9 cellular contexts compared by ENCODE assay signal in genomic region chr17:78325076-78325712, GRCh38. TPM values are rescaled to one million over a fixed set of nuclear protein-coding genes. Genes with fewer than 3 reads are reported as not detected.
A peak's percentile ranks its signal among the peaks of the same experiment; 100 is the strongest.
DNase-seq lines count a peak whose midpoint lies in the region; ATAC-seq, FAIRE-seq and TF ChIP-seq lines count a peak whose summit lies in the region.
"Had no signal": no experiment of that assay in that cellular context is flagged by ENCODE, and none has a peak within 500 bp of the region (broad histone marks: within the 10 kb centered on the region; RNA-seq: fewer than 3 reads in every experiment).

No MANE protein-coding gene starts in this region.

- H3K18ac ChIP-seq in H1 (ENCODE audit: extremely low read depth, low read length), result peak overlapping the region; percentile 34

- H3K4me3 ChIP-seq in H1 (ENCODE audit: extremely low read depth in 1 of 4, insufficient read depth in 2 of 4, low read depth in 3 of 4, low read length in 4 of 4) (no peak overlapping the region), muscle layer of colon (ENCODE audit: low read depth in 1 of 2, low read length in 2 of 2) (peak overlapping the region; percentile 18 to 50), uterus (no peak overlapping the region), MG63 (no peak overlapping the region)

- H3K27ac ChIP-seq in H1 (ENCODE audit: low read depth, low read length), result no peak overlapping the region
- H3K27ac ChIP-seq in muscle layer of colon (ENCODE audit: low read depth, low read length), result peak overlapping the region; percentile 92
- peak overlapping the region; percentile 80 to 86 for H3K27ac ChIP-seq in uterus

- no peaks in the 10 kb centered on the region for H3K79me1 ChIP-seq in H1 (ENCODE audit: low read depth, low read length)

- H3K27me3 Mint-ChIP-seq in activated naive CD4-positive, alpha-beta T cell treated with anti-CD3 and anti-CD28 coated beads, Interleukin-2, amount 50 U/mL, for 24 hours, result no peaks in the 10 kb centered on the region
- no peaks in the 10 kb centered on the region for H3K27me3 Mint-ChIP-seq in activated T-cell treated with anti-CD3 and anti-CD28 coated beads, Interleukin-2, amount 50 U/mL, for 4 hours (ENCODE audit: low read depth)

- H2BK120ac ChIP-seq in H1 (replicated peaks; ENCODE audit: low read depth, low read length), result peak overlapping the region; percentile 10

- no peaks in the 10 kb centered on the region for H4K20me1 ChIP-seq in H1 (replicated peaks in 1 of 2; ENCODE audit: control insufficient read depth in 1 of 2, insufficient read depth in 2 of 2, low read length in 2 of 2)

- no peak overlapping the region for H2AFZ ChIP-seq in H1 (ENCODE audit: low read length)

- TF ChIP-seq POLR2A in H1 (IDR thresholded peaks at IDR 0.05; ENCODE audit: control extremely low read depth in 1 of 2, low read depth in 2 of 2, low read length in 2 of 2) (no peak), uterus (IDR thresholded peaks at IDR 0.05) (no peak)

- no peak for ATAC-seq in activated T-cell treated with anti-CD3 and anti-CD28 coated beads, Interleukin-2, amount 50 U/mL, for 4 hours

- peaks cover 2% of the 10 kb centered on the region; the same call in 1 of the 2 replicates for H3K23me2 ChIP-seq in H1 (ENCODE audit: low read depth, low read length)

- H3K4me1 ChIP-seq in H1 (replicated peaks in 1 of 4; ENCODE audit: control insufficient read depth in 3 of 4, insufficient read depth in 4 of 4, low read length in 3 of 4) (peaks cover 0 to 26% (median 19%) of the 10 kb centered on the region in 4 experiments; a peak in 6 of 7 replicates), muscle layer of colon (ENCODE audit: insufficient read depth, low read length) (peaks cover 33% of the 10 kb centered on the region), uterus (peaks cover 0 to 19% of the 10 kb centered on the region in 2 donors)

- peak overlapping the region; percentile 71; the same call in 1 of the 2 replicates for H2BK12ac ChIP-seq in H1 (ENCODE audit: low read depth, low read length)

- H2BK15ac ChIP-seq in H1 (ENCODE audit: low read length), result peak overlapping the region; percentile 4; the same call in 1 of the 2 replicates

- no peak overlapping the region; the same call in 1 of the 2 replicates for H2BK5ac ChIP-seq in H1 (ENCODE audit: low read depth, low read length)

- peaks cover 0 to 2% (median 0%) of the 10 kb centered on the region in 4 experiments; a peak in 1 of 7 replicates for H3K27me3 ChIP-seq in H1 (replicated peaks in 1 of 4; ENCODE audit: control insufficient read depth in 3 of 4, extremely low read depth in 1 of 4, insufficient read depth in 3 of 4, low read length in 3 of 4)
- no peaks in the 10 kb centered on the region for H3K27me3 ChIP-seq in muscle layer of colon (ENCODE audit: control insufficient read depth in 1 of 2, insufficient read depth in 2 of 2, low read length in 2 of 2)
- H3K27me3 ChIP-seq in uterus, result no peaks in the 10 kb centered on the region
- no peaks in the 10 kb centered on the region for H3K27me3 ChIP-seq in MG63
- H3K27me3 ChIP-seq: BE2C had no signal

- peaks cover 25% of the 10 kb centered on the region for H3K4me1 Mint-ChIP-seq in activated naive CD4-positive, alpha-beta T cell treated with anti-CD3 and anti-CD28 coated beads, Interleukin-2, amount 50 U/mL, for 24 hours
- H3K4me1 Mint-ChIP-seq in activated T-cell treated with anti-CD3 and anti-CD28 coated beads, Interleukin-2, amount 50 U/mL, for 4 hours (ENCODE audit: low read depth), result peaks cover 20% of the 10 kb centered on the region

- DNase-seq in activated naive CD4-positive, alpha-beta T cell (lab: John Stamatoyannopoulos, UW), result no peak
- DNase-seq in H1 (ENCODE audit: low read depth in 1 of 2, low spot score in 2 of 2) (no peak), uterus (peak in 1 of 2 donors; percentile 58), MG63 (no peak), HuH-7 (ENCODE audit: low spot score) (no peak)
- no peak for DNase-seq in activated T-cell treated with anti-CD3 and anti-CD28 coated beads, Interleukin-2, amount 50 U/mL, for 4 hours
- DNase-seq: BE2C had no signal

- peak overlapping the region; percentile 67; the same call in 1 of the 2 replicates for H2BK20ac ChIP-seq in H1 (ENCODE audit: low read length)

- no peak overlapping the region; a peak in 1 of 7 replicates for H3K9ac ChIP-seq in H1 (replicated peaks in 1 of 4; ENCODE audit: extremely low read depth in 1 of 4, low read depth in 3 of 4, low read length in 3 of 4)
- peak overlapping the region; percentile 44 for H3K9ac ChIP-seq in muscle layer of colon (ENCODE audit: low read length)

- H3K36me3 Mint-ChIP-seq in activated naive CD4-positive, alpha-beta T cell treated with anti-CD3 and anti-CD28 coated beads, Interleukin-2, amount 50 U/mL, for 24 hours, result no peaks in the 10 kb centered on the region
- H3K36me3 Mint-ChIP-seq in activated T-cell treated with anti-CD3 and anti-CD28 coated beads, Interleukin-2, amount 50 U/mL, for 4 hours (ENCODE audit: insufficient read depth), result no peaks in the 10 kb centered on the region

- no peaks in the 10 kb centered on the region for H3K9me3 Mint-ChIP-seq in activated naive CD4-positive, alpha-beta T cell treated with anti-CD3 and anti-CD28 coated beads, Interleukin-2, amount 50 U/mL, for 24 hours
- H3K9me3 Mint-ChIP-seq in activated T-cell treated with anti-CD3 and anti-CD28 coated beads, Interleukin-2, amount 50 U/mL, for 4 hours, result no peaks in the 10 kb centered on the region

- H3K9me3 ChIP-seq in H1 (ENCODE audit: insufficient read depth in 2 of 2, low read depth in 1 of 2, low read length in 1 of 2), result no peaks in the 10 kb centered on the region
- H3K9me3 ChIP-seq in muscle layer of colon (ENCODE audit: low read length), result no peaks in the 10 kb centered on the region
- no peaks in the 10 kb centered on the region for H3K9me3 ChIP-seq in uterus
- H3K9me3 ChIP-seq in MG63, result no peaks in the 10 kb centered on the region
- H3K9me3 ChIP-seq: BE2C had no signal

- CTCF ChIA-PET in H1 (lab: Charles Lee; ENCODE audit: partially characterized antibody), result interaction anchor here (0.8 to 3.3 kb wide), 7 partner anchors 11 to 96 kb away, joined by 3 to 24 read pairs (median 4); no protein-coding TSS in a partner anchor

- no peak for TF ChIP-seq RAD21 in H1 (IDR thresholded peaks at IDR 0.05 in 1 of 2, conservative IDR thresholded peaks at IDR 0.05 in 1 of 2; ENCODE audit: low read depth in 2 of 2, low read length in 2 of 2)

- H3K4me2 ChIP-seq in H1 (ENCODE audit: insufficient read depth in 1 of 2, low read depth in 2 of 2, low read length in 2 of 2), result peak overlapping the region; percentile 30 to 36; a peak in 2 of 4 replicates

- TF ChIP-seq CTCF in H1 (IDR thresholded peaks at IDR 0.05; ENCODE audit: control extremely low read depth in 1 of 3, insufficient read depth in 1 of 3, low read depth in 1 of 3, low read length in 3 of 3), result no peak
- no peak for TF ChIP-seq CTCF in uterus (IDR thresholded peaks at IDR 0.05)

- H3K23ac ChIP-seq in H1 (ENCODE audit: insufficient read length), result no peak overlapping the region

- no peak overlapping the region for H3K56ac ChIP-seq in H1 (replicated peaks; ENCODE audit: insufficient read length, low read depth, low read length)

- no peaks in the 10 kb centered on the region for H3K79me2 ChIP-seq in H1 (ENCODE audit: control insufficient read depth in 1 of 2, insufficient read depth in 2 of 2, low read length in 2 of 2)

- H2AK5ac ChIP-seq in H1 (ENCODE audit: low read depth, low read length), result no peak overlapping the region

- POLR2A ChIA-PET in H1 (lab: Charles Lee; ENCODE audit: partially characterized antibody), result interaction anchor here (0.7 to 1.7 kb wide), 6 partner anchors 9 to 34 kb away, joined by 3 to 9 read pairs (median 3); no protein-coding TSS in a partner anchor

- no peak overlapping the region for H4K5ac ChIP-seq in H1 (ENCODE audit: insufficient read length, low read depth, low read length)

- H3K36me3 ChIP-seq in H1 (ENCODE audit: control insufficient read depth in 2 of 4, insufficient read depth in 4 of 4, low read length in 3 of 4) (no peaks in the 10 kb centered on the region), muscle layer of colon (ENCODE audit: insufficient read depth, low read length) (no peaks in the 10 kb centered on the region), uterus (no peaks in the 10 kb centered on the region), MG63 (no peaks in the 10 kb centered on the region)
- H3K36me3 ChIP-seq: BE2C had no signal

- H4K91ac ChIP-seq in H1 (replicated peaks; ENCODE audit: insufficient read length, low read length), result peak overlapping the region; percentile 49

- intact Hi-C loops in uterus (cut with DNase I; ENCODE audit: low total_unique reads), result no loop called here

- H3K4ac ChIP-seq in H1 (replicated peaks; ENCODE audit: insufficient read length, low read depth, low read length), result peak overlapping the region; percentile 19

- TF ChIP-seq EP300 in H1 (IDR thresholded peaks at IDR 0.05; ENCODE audit: borderline replicate concordance in 1 of 2, low read depth in 2 of 2, low read length in 2 of 2), result no peak

- H3K4me3 Mint-ChIP-seq in activated naive CD4-positive, alpha-beta T cell treated with anti-CD3 and anti-CD28 coated beads, Interleukin-2, amount 50 U/mL, for 24 hours, result no peak overlapping the region
- H3K4me3 Mint-ChIP-seq in activated T-cell treated with anti-CD3 and anti-CD28 coated beads, Interleukin-2, amount 50 U/mL, for 4 hours, result no peak overlapping the region

- FAIRE-seq in H1 (lab: Jason Lieb, UNC), result no peak

- no peak overlapping the region for H3K14ac ChIP-seq in H1 (ENCODE audit: insufficient read length)

- peak overlapping the region; percentile 87 for H3K27ac Mint-ChIP-seq in activated naive CD4-positive, alpha-beta T cell treated with anti-CD3 and anti-CD28 coated beads, Interleukin-2, amount 50 U/mL, for 24 hours

- WGBS in H1 (ENCODE audit: extremely low coverage in 1 of 2, insufficient coverage in 1 of 2, insufficient read length in 1 of 2, insufficient replicate concordance in 2 of 2, low coverage in 1 of 2, low lambda C conversion rate in 2 of 2, missing lambda C conversion rate in 1 of 2), 2 experiments, result 72% methylated on average over 20 of the region's 20 CpGs; no CpG with 5 or more reads in 1 of the 2 experiments

- peak overlapping the region; percentile 43; the same call in 1 of the 2 replicates for H4K8ac ChIP-seq in H1 (ENCODE audit: extremely low read depth, insufficient read depth, low read length)

RNA-seq across cellular contexts. Expression of gene SOCS3, which starts 34.7 kb away (rescaled TPM):
- 47.9 and 49.4 TPM in 2 replicates for total RNA-seq in H1 (2021; fragmentation: NEBNext Ultra II Directional; extraction: Animal tissue kit (Norgen Biotek cat#: 25700))
- 10.1 and 15.2 TPM in 2 replicates for polyA plus RNA-seq in H1 (2011; rRNA removed)
- polyA plus RNA-seq in H1 (2011; cell fraction: cytosol; rRNA removed), result 13.5 TPM
- 33.4 TPM for polyA plus RNA-seq in H1 (2011; cell fraction: nucleus; rRNA removed)
- 13.7 to 17.9 TPM (median 15.6 TPM) in 4 replicates for polyA plus RNA-seq in H1 (2012, experiment 1 of 2)
- 21.7 TPM for polyA plus RNA-seq in H1 (2012, experiment 2 of 2)
- polyA plus RNA-seq in H1 (2013, experiment 1 of 2), result 28.0 TPM
- polyA plus RNA-seq in H1 (2013, experiment 2 of 2), result 27.0 TPM
- polyA minus RNA-seq in H1 (2011; rRNA and poly(A)+ RNA removed), result 7.3 and 11.0 TPM in 2 replicates
- polyA minus RNA-seq in H1 (2011; cell fraction: cytosol; rRNA and poly(A)+ RNA removed), result 17.7 TPM
- 14.3 TPM for polyA minus RNA-seq in H1 (2011; cell fraction: nucleus; rRNA and poly(A)+ RNA removed)
- total RNA-seq in uterus, result 100 to 1,000 TPM in 1 of 4 donors, 10 to 100 TPM in 3; 20.9 to 101 (median 39.5) TPM
- total RNA-seq in MG63 (2014; rRNA removed; shearing (Covaris generic); ENCODE audit: low replicate concordance), result 23.4 and 32.9 TPM in 2 replicates
- total RNA-seq in activated T-cell treated with anti-CD3 and anti-CD28 coated beads, Interleukin-2, amount 50 U/mL, for 4 hours, result 100 to 1,000 TPM; 118 to 143 (median 136) TPM

RNA-seq across cellular contexts. Expression of gene PGS1, which starts 53.3 kb away (rescaled TPM):
- total RNA-seq in H1 (2021; fragmentation: NEBNext Ultra II Directional; extraction: Animal tissue kit (Norgen Biotek cat#: 25700)), result 56.7 and 60.0 TPM in 2 replicates
- polyA plus RNA-seq in H1 (2011; rRNA removed), result 46.7 and 69.3 TPM in 2 replicates
- 69.5 TPM for polyA plus RNA-seq in H1 (2011; cell fraction: cytosol; rRNA removed)
- 180 TPM for polyA plus RNA-seq in H1 (2011; cell fraction: nucleus; rRNA removed)
- polyA plus RNA-seq in H1 (2012, experiment 1 of 2), result 38.8 to 53.2 TPM (median 48.6 TPM) in 4 replicates
- 42.4 TPM for polyA plus RNA-seq in H1 (2012, experiment 2 of 2)
- 34.5 TPM for polyA plus RNA-seq in H1 (2013, experiment 1 of 2)
- polyA plus RNA-seq in H1 (2013, experiment 2 of 2), result 33.4 TPM
- 49.7 and 65.7 TPM in 2 replicates for polyA minus RNA-seq in H1 (2011; rRNA and poly(A)+ RNA removed)
- polyA minus RNA-seq in H1 (2011; cell fraction: cytosol; rRNA and poly(A)+ RNA removed), result 37.5 TPM
- 62.2 TPM for polyA minus RNA-seq in H1 (2011; cell fraction: nucleus; rRNA and poly(A)+ RNA removed)
- total RNA-seq in uterus, result 10 to 100 TPM; 12.9 to 75.4 (median 63.1) TPM
- total RNA-seq in MG63 (2014; rRNA removed; shearing (Covaris generic); ENCODE audit: low replicate concordance), result 47.3 and 48.7 TPM in 2 replicates
- 10 to 100 TPM; 47.4 to 51.7 (median 47.5) TPM for total RNA-seq in activated T-cell treated with anti-CD3 and anti-CD28 coated beads, Interleukin-2, amount 50 U/mL, for 4 hours

Comparison
In these comparisons a context has a peak if more than half of its experiments do, and no peak if none do; other contexts are left out.
1. H3K4me3 ChIP-seq: peak in muscle layer of colon (2 of 2); none in H1 (0 of 4), uterus (0 of 2) and MG63 (single experiment).